Comparison of ENCODE assay signal across 11 cellular contexts in the genomic region with DNA sequence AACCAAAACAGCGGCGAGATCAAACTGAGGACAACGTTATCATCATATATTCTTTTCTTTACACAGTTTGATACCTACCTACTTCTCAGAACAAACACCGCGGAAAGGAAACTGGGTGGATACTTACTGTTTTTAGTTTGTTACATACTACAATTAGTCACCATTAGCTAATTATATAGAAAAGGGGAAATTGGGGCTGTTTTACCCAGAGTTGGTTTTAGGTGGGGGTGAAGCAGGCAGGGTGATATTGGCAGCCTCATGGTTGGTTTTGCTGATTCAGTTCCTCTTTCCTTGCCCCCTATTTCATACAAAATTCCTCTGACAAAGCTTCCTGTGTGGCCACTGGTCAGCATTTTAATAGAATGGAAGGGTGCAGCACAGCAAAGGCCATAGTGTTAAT.
A peak's percentile ranks its signal among the peaks of the same experiment; 100 is the strongest.
DNase-seq lines count a peak whose midpoint lies in the region; ATAC-seq and TF ChIP-seq lines count a peak whose summit lies in the region.
"Had no signal": no experiment of that assay in that cellular context is flagged by ENCODE, and none has a peak within 500 bp of the region (broad histone marks: within the 10 kb centered on the region; RNA-seq: fewer than 3 reads in every experiment).

No MANE protein-coding gene starts in this region.

- no peaks in the 10 kb centered on the region for H3K36me3 Mint-ChIP-seq in activated B cell treated with CpG ODN at 0.5 μM for 24 hours (ENCODE audit: low read depth)
- H3K36me3 Mint-ChIP-seq in activated CD8-positive, alpha-beta memory T cell treated with anti-CD3 and anti-CD28 coated beads, Interleukin-2, amount 10 ng/mL, durations not matched to agents 7 days and 5 days = no peaks in the 10 kb centered on the region

- peaks cover 13% of the 10 kb centered on the region for H3K4me1 Mint-ChIP-seq in activated B cell treated with CpG ODN at 0.5 μM for 24 hours
- no peaks in the 10 kb centered on the region for H3K4me1 Mint-ChIP-seq in activated CD8-positive, alpha-beta memory T cell treated with anti-CD3 and anti-CD28 coated beads, Interleukin-2, amount 10 ng/mL, durations not matched to agents 7 days and 5 days

- in situ Hi-C loops in GM13977 (cut with MboI; ENCODE audit: low pct_unique_long_range_greater_than_20kb, low sequenced_read_pairs, unreplicated experiment) = no loop called here

- DNase-seq in GM13977 (ENCODE audit: low spot score) = peak; percentile 71
- DNase-seq in activated B cell treated with CpG ODN at 0.5 μM for 24 hours = no peak
- no peak for DNase-seq in activated CD4-positive, alpha-beta T cell treated with anti-CD3 and anti-CD28 coated beads, Interleukin-2, amount 50 U/mL, for 4 hours
- no peak for DNase-seq in substantia nigra (lab: John Stamatoyannopoulos, UW)
- no peak for DNase-seq in activated CD8-positive, alpha-beta memory T cell treated with anti-CD3 and anti-CD28 coated beads, Interleukin-2, amount 10 ng/mL, durations not matched to agents 7 days and 5 days
- DNase-seq in activated CD4-positive, alpha-beta T cell treated with anti-CD3 and anti-CD28 coated beads for 48 hours = no peak
- DNase-seq: activated effector memory CD4-positive, alpha-beta T cell treated with anti-CD3 and anti-CD28 coated beads, Interleukin-2, amount 50 U/mL, for 16 hours; mesendoderm had no signal

- POLR2A ChIA-PET in activated B cell treated with CpG ODN at 0.5 μM for 24 hours (lab: Charles Lee) = no interaction called here

- intact Hi-C loops in activated B cell treated with CpG ODN at 0.5 μM for 24 hours (cut with micrococcal nuclease) = no loop called here

- no peak overlapping the region for H3K27ac ChIP-seq in substantia nigra (ENCODE audit: low read depth, low read length, poor library complexity, severe bottlenecking)
- H3K27ac ChIP-seq: RWPE1 had no signal

- CTCF ChIA-PET in activated B cell treated with CpG ODN at 0.5 μM for 24 hours (lab: Charles Lee) = no interaction called here
- CTCF ChIA-PET in activated CD8-positive, alpha-beta memory T cell treated with anti-CD3 and anti-CD28 coated beads, Interleukin-2, amount 10 ng/mL, durations not matched to agents 7 days and 5 days (lab: Charles Lee) = no interaction called here

- H3K27ac Mint-ChIP-seq in activated B cell treated with CpG ODN at 0.5 μM for 24 hours = peak overlapping the region; percentile 22
- no peak overlapping the region for H3K27ac Mint-ChIP-seq in activated CD8-positive, alpha-beta memory T cell treated with anti-CD3 and anti-CD28 coated beads, Interleukin-2, amount 10 ng/mL, durations not matched to agents 7 days and 5 days

- no peaks in the 10 kb centered on the region for H3K9me3 Mint-ChIP-seq in activated B cell treated with CpG ODN at 0.5 μM for 24 hours
- no peaks in the 10 kb centered on the region for H3K9me3 Mint-ChIP-seq in activated CD8-positive, alpha-beta memory T cell treated with anti-CD3 and anti-CD28 coated beads, Interleukin-2, amount 10 ng/mL, durations not matched to agents 7 days and 5 days (ENCODE audit: low read depth)

- ATAC-seq in GM21390 (IDR thresholded peaks at IDR 0.05; ENCODE audit: unreplicated experiment) = peak; percentile 60
- peak; percentile 45 for ATAC-seq in HG03280 (IDR thresholded peaks at IDR 0.05; ENCODE audit: unreplicated experiment)
- peak; percentile 62 for ATAC-seq in activated B cell treated with CpG ODN at 0.5 μM for 24 hours (ENCODE audit: low read depth)
- no peak for ATAC-seq in activated CD8-positive, alpha-beta memory T cell treated with anti-CD3 and anti-CD28 coated beads, Interleukin-2, amount 10 ng/mL, durations not matched to agents 7 days and 5 days

- peaks cover 9% of the 10 kb centered on the region for H3K27me3 Mint-ChIP-seq in activated B cell treated with CpG ODN at 0.5 μM for 24 hours
- H3K27me3 Mint-ChIP-seq in activated CD8-positive, alpha-beta memory T cell treated with anti-CD3 and anti-CD28 coated beads, Interleukin-2, amount 10 ng/mL, durations not matched to agents 7 days and 5 days = no peaks in the 10 kb centered on the region

- no peak for TF ChIP-seq CTCF in GM13977 (IDR thresholded peaks at IDR 0.05; ENCODE audit: extremely low read depth, insufficient read depth, missing control alignments)
- no peak for TF ChIP-seq CTCF in activated B cell treated with CpG ODN at 0.5 μM for 24 hours (IDR thresholded peaks at IDR 0.05)

- peak overlapping the region; percentile 9 for H3K4me3 Mint-ChIP-seq in activated B cell treated with CpG ODN at 0.5 μM for 24 hours
- no peak overlapping the region for H3K4me3 Mint-ChIP-seq in activated CD8-positive, alpha-beta memory T cell treated with anti-CD3 and anti-CD28 coated beads, Interleukin-2, amount 10 ng/mL, durations not matched to agents 7 days and 5 days
